8 cellular contexts compared by ENCODE assay signal in the genomic region with DNA sequence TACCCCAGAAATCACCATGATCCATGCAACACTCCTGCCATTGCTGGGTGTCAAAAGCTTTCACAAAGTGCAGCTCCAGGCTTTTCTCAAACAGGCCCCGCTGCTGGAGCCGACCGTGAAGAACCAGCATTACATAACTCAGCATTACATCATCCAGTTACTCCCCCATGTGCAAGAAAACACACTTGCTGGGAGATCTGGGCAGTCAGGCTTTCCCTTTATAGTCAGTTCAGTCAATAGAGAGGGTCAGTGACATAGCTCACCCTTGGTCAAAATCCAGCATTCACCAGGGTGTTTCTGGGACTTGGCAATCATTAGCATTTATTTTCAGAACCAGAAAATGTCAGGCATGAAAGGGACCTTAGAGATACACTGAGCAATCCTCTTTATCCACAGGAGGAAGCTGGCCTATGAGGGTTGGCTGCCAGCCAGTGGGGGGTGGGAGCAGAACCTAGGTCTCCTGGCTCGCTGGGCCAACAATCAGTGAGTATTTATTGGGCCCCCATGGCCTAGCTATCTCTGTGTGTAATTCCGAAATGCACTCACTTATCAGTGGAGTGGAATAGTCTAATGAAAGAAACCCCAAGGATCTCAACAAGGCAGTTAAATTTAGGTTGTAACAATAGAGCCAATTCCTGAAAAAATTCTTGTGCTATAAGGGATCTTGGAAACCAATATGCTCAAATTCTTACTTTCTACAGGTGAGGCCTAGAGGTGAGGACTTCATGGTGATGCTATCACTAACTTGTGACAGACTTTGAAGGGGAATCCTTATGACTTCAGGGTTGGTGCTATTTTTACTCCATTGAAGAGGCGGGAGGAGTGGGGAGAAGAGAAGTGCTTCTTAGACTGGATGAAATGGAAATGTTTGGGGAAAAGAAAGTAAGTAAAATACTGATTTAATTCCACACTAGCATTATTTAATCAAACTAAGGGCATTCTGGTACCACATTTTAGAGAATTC. TPM values are rescaled to one million over a fixed set of nuclear protein-coding genes. Genes with fewer than 3 reads are reported as not detected.
DNase-seq lines count a peak whose midpoint lies in the region; ATAC-seq and TF ChIP-seq lines count a peak whose summit lies in the region.

No MANE protein-coding gene starts in this region.

- ATAC-seq in GM21423 (IDR thresholded peaks at IDR 0.05; ENCODE audit: unreplicated experiment): no peak
- no peak for ATAC-seq in HG02981 (IDR thresholded peaks at IDR 0.05; ENCODE audit: unreplicated experiment)
- ATAC-seq in T-cell (replicated peaks in 1 of 4): no peak

- intact Hi-C loops in colonic mucosa (cut with DNase I): no loop called here

- CTCF ChIA-PET in T-cell (lab: Charles Lee): interaction anchor here in 1 of 2 donors (0.6 kb wide), 1 partner anchor 1290 kb away, joined by 3 read pairs; no protein-coding TSS in a partner anchor

- H3K9me3 Mint-ChIP-seq in mesothelial cell of epicardium (no peaks in the 10 kb centered on the region), immature natural killer cell (no peaks in the 10 kb centered on the region), T-cell (no peaks in the 10 kb centered on the region)

- POLR2A ChIA-PET in T-cell (lab: Charles Lee): no interaction called here

- H3K4me1 Mint-ChIP-seq in mesothelial cell of epicardium: peaks cover 67% of the 10 kb centered on the region
- H3K4me1 Mint-ChIP-seq in immature natural killer cell: no peaks in the 10 kb centered on the region
- H3K4me1 Mint-ChIP-seq in T-cell: peaks cover 0 to 14% (median 0%) of the 10 kb centered on the region in 3 donors

- peaks cover 12% of the 10 kb centered on the region for H3K4me1 ChIP-seq in BE2C
- H3K4me1 ChIP-seq in colonic mucosa: no peaks in the 10 kb centered on the region

- H3K4me3 ChIP-seq in BE2C (ENCODE audit: low read depth, low read length) (no peak overlapping the region), colonic mucosa (no peak overlapping the region)

- no peaks in the 10 kb centered on the region for H3K9me3 ChIP-seq in BE2C
- no peaks in the 10 kb centered on the region for H3K9me3 ChIP-seq in colonic mucosa

- peak overlapping the region; percentile 29 for H3K27ac ChIP-seq in colonic mucosa

- H3K36me3 Mint-ChIP-seq in mesothelial cell of epicardium: no peaks in the 10 kb centered on the region
- H3K36me3 Mint-ChIP-seq in immature natural killer cell: no peaks in the 10 kb centered on the region
- H3K36me3 Mint-ChIP-seq in T-cell: peaks cover 17% of the 10 kb centered on the region

- TF ChIP-seq CTCF in BE2C (IDR thresholded peaks at IDR 0.05; ENCODE audit: low read depth, low read length) (no peak), colonic mucosa (IDR thresholded peaks at IDR 0.05) (no peak), mesothelial cell of epicardium (IDR thresholded peaks at IDR 0.05; ENCODE audit: unreplicated experiment) (no peak)

- H3K36me3 ChIP-seq in BE2C: no peaks in the 10 kb centered on the region
- H3K36me3 ChIP-seq in colonic mucosa: no peaks in the 10 kb centered on the region

- H3K27me3 Mint-ChIP-seq in mesothelial cell of epicardium (ENCODE audit: low read depth): no peaks in the 10 kb centered on the region
- no peaks in the 10 kb centered on the region for H3K27me3 Mint-ChIP-seq in immature natural killer cell (ENCODE audit: low read depth in 3 of 3)
- H3K27me3 Mint-ChIP-seq in T-cell: no peaks in the 10 kb centered on the region

- H3K27ac Mint-ChIP-seq in mesothelial cell of epicardium (peak overlapping the region; percentile 89), immature natural killer cell (no peak overlapping the region), T-cell (no peak overlapping the region)

- DNase-seq in BE2C (peak; percentile 74), NCI-H226 (peak; percentile 84), colonic mucosa (peak; percentile 19), mesothelial cell of epicardium (ENCODE audit: low spot score in 2 of 2, unreplicated experiment in 2 of 2) (peak; percentile 34 to 58), immature natural killer cell (no peak), T-cell (no peak)

- H3K4me3 Mint-ChIP-seq in mesothelial cell of epicardium (no peak overlapping the region), immature natural killer cell (no peak overlapping the region), T-cell (no peak overlapping the region)

- no peak overlapping the region for H3K9ac ChIP-seq in colonic mucosa (ENCODE audit: low read depth in 2 of 2, low read length in 2 of 2)

- H3K27me3 ChIP-seq in BE2C (no peaks in the 10 kb centered on the region), colonic mucosa (no peaks in the 10 kb centered on the region)

RNA-seq across cellular contexts. Expression of gene LYRM4, which starts 54.6 kb away (rescaled TPM):
- polyA plus RNA-seq in BE2C (2012; ENCODE audit: insufficient read depth, insufficient read length, low read depth): 41.9 TPM
- 10 to 100 TPM; 14.0 to 17.4 TPM for total RNA-seq in colonic mucosa
- 35.5 to 40.6 TPM (median 37.4 TPM) in 3 replicates for total RNA-seq in mesothelial cell of epicardium
- 10 to 100 TPM; 10.5 to 23.4 (median 21.9) TPM for polyA plus RNA-seq in immature natural killer cell
- 10 to 100 TPM; 17.7 to 25.6 (median 20.4) TPM for total RNA-seq in T-cell

RNA-seq across cellular contexts. Expression of gene FARS2, which starts 55.2 kb away (rescaled TPM):
- polyA plus RNA-seq in BE2C (2012; ENCODE audit: insufficient read depth, insufficient read length, low read depth): 14.3 TPM
- total RNA-seq in colonic mucosa (10 to 100 TPM; 14.7 to 23.0 TPM), mesothelial cell of epicardium (19.8 to 20.1 TPM (median 19.9 TPM) in 3 replicates), T-cell (10 to 100 TPM; 17.9 to 24.2 (median 20.3) TPM)
- 10 to 100 TPM; 30.5 to 41.0 (median 40.2) TPM for polyA plus RNA-seq in immature natural killer cell

Comparison
In these comparisons a context has a peak if more than half of its experiments do, and no peak if none do; other contexts are left out.
1. DNase-seq: peak in BE2C (single experiment), NCI-H226 (single experiment), colonic mucosa (single experiment) and mesothelial cell of epicardium (2 of 2); none in immature natural killer cell (0 of 3) and T-cell (0 of 34).